In the genomic region with DNA sequence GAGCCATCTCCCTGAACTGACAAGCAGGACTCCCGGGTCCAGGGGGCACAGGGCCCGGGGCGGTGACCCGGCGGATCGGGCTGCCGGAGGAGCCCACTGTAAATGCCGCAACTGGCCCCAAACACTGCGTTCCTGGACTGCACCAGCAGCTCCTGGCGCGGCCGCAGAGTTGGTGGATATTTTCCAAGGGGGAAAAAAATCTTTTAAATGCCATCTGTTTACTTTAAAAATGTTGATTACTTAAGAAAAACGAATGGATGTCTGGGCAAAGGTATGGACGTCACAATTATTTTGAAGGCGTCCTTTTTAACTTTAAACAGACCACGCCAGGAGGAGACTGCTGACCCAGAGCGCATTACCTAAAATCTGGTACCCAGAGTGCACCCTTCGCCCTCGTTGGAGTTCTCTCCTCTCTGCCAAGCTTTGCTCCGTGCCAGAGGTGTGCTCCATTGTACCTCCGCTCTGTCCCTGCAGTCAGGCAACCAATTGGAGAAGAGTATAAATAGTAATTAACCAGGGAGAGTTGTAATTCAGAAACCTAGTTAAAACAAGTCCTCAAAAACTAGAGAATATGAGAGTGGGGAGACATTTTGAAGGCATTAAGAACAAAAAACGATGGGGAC, we compare ENCODE assay signal across 10 cellular contexts. TPM values are rescaled to one million over a fixed set of nuclear protein-coding genes. Genes with fewer than 3 reads are reported as not detected.
DNase-seq lines count a peak whose midpoint lies in the region; ATAC-seq lines count a peak whose summit lies in the region.
"Had no signal": no experiment of that assay in that cellular context is flagged by ENCODE, and none has a peak within 500 bp of the region (broad histone marks: within the 10 kb centered on the region; RNA-seq: fewer than 3 reads in every experiment).

No MANE protein-coding gene starts in this region.

- peak overlapping the region; percentile 98 for H3K4me2 ChIP-seq in BLaER1

- DNase-seq in NCI-H69 (lab: John Stamatoyannopoulos, UW), result peak; percentile 42
- no peak for DNase-seq in natural killer cell treated with Interleukin-12 subunit alpha and Interleukin-12 subunit beta and Interleukin-15 and Interleukin-18, amount 100 ng/mL, for 72 hours (ENCODE audit: low spot score)
- DNase-seq in substantia nigra (lab: John Stamatoyannopoulos, UW), result no peak
- no peak for DNase-seq in NCI-H82 (lab: John Stamatoyannopoulos, UW)
- DNase-seq: NCI-H2227 treated with DMSO at 0.1 percent for 48 hours, T1000 had no signal

- no peaks in the 10 kb centered on the region for H3K27me3 Mint-ChIP-seq in natural killer cell treated with Interleukin-12 subunit alpha and Interleukin-12 subunit beta and Interleukin-15 and Interleukin-18, amount 100 ng/mL, for 72 hours

- H3K27ac ChIP-seq in BLaER1, result peak overlapping the region; percentile 94
- H3K27ac ChIP-seq in substantia nigra (ENCODE audit: low read depth, low read length, poor library complexity, severe bottlenecking), result no peak overlapping the region

- H3K36me3 ChIP-seq in BLaER1 (peaks cover 9% of the 10 kb centered on the region; the same call in 1 of the 2 replicates), endocrine pancreas (ENCODE audit: control insufficient read depth, insufficient read depth, low read length) (no peaks in the 10 kb centered on the region)

- peak overlapping the region; percentile 61 for H3K4me3 Mint-ChIP-seq in natural killer cell treated with Interleukin-12 subunit alpha and Interleukin-12 subunit beta and Interleukin-15 and Interleukin-18, amount 100 ng/mL, for 72 hours

- ATAC-seq in natural killer cell treated with Interleukin-12 subunit alpha and Interleukin-12 subunit beta and Interleukin-15 and Interleukin-18, amount 100 ng/mL, for 72 hours, result no peak
- ATAC-seq in HG02642 (IDR thresholded peaks at IDR 0.05; ENCODE audit: poor library complexity, unreplicated experiment) (no peak), HG03108 (IDR thresholded peaks at IDR 0.05; ENCODE audit: unreplicated experiment) (no peak)

- H3K4me1 ChIP-seq in BLaER1 (peaks cover 65% of the 10 kb centered on the region), endocrine pancreas (ENCODE audit: control insufficient read depth, insufficient read depth, low read length) (peaks cover 7% of the 10 kb centered on the region)

- no peaks in the 10 kb centered on the region for H3K9me3 Mint-ChIP-seq in natural killer cell treated with Interleukin-12 subunit alpha and Interleukin-12 subunit beta and Interleukin-15 and Interleukin-18, amount 100 ng/mL, for 72 hours

- no peaks in the 10 kb centered on the region for H3K36me3 Mint-ChIP-seq in natural killer cell treated with Interleukin-12 subunit alpha and Interleukin-12 subunit beta and Interleukin-15 and Interleukin-18, amount 100 ng/mL, for 72 hours

- peaks cover 69% of the 10 kb centered on the region for H4K20me1 ChIP-seq in BLaER1

- H3K4me1 Mint-ChIP-seq in natural killer cell treated with Interleukin-12 subunit alpha and Interleukin-12 subunit beta and Interleukin-15 and Interleukin-18, amount 100 ng/mL, for 72 hours (ENCODE audit: low read depth in 2 of 2), result peaks cover 47 to 53% of the 10 kb centered on the region in 2 donors

- peak overlapping the region in 1 of 2 donors; percentile 63 for H3K27ac Mint-ChIP-seq in natural killer cell treated with Interleukin-12 subunit alpha and Interleukin-12 subunit beta and Interleukin-15 and Interleukin-18, amount 100 ng/mL, for 72 hours

- no peaks in the 10 kb centered on the region for H3K27me3 ChIP-seq in BLaER1
- peaks cover 2% of the 10 kb centered on the region for H3K27me3 ChIP-seq in endocrine pancreas (ENCODE audit: control insufficient read depth, insufficient read depth, low read length)

- H3K4me3 ChIP-seq in BLaER1 (peak overlapping the region; percentile 97), endocrine pancreas (ENCODE audit: control insufficient read depth, insufficient read depth, low read length) (peak overlapping the region; percentile 41)

- H3K9me3 ChIP-seq in BLaER1 (no peaks in the 10 kb centered on the region), endocrine pancreas (ENCODE audit: control insufficient read depth, low read length) (no peaks in the 10 kb centered on the region)

- peak overlapping the region; percentile 98 for H3K9ac ChIP-seq in BLaER1
- H3K9ac ChIP-seq in endocrine pancreas (ENCODE audit: control insufficient read depth, insufficient read depth, low read length), result peak overlapping the region; percentile 34

RNA-seq across cellular contexts. Expression of gene HS3ST3B1, which starts 3.5 kb away (rescaled TPM):
- total RNA-seq in natural killer cell treated with Interleukin-12 subunit alpha and Interleukin-12 subunit beta and Interleukin-15 and Interleukin-18, amount 100 ng/mL, for 72 hours, result 10 to 100 TPM; 13.2 to 22.0 TPM
